1 cellular context compared by ENCODE assay signal in genomic region chr11:86983071-86983488, GRCh38.
TF ChIP-seq lines count a peak whose summit lies in the region.

No MANE protein-coding gene starts in this region.

TF ChIP-seq in IMR-90, 13 proteins besides CTCF, POLR2A, EP300 and RAD21:
- TF ChIP-seq SMC3 (IDR thresholded peaks at IDR 0.05; ENCODE audit: low read depth, low read length): no peak
- no peak for TF ChIP-seq MAFK (IDR thresholded peaks at IDR 0.05; ENCODE audit: low read depth, low read length)
- no peak for TF ChIP-seq FOS (IDR thresholded peaks at IDR 0.05; ENCODE audit: low read depth, low read length)
- no peak for TF ChIP-seq MXI1 (IDR thresholded peaks at IDR 0.05; ENCODE audit: borderline replicate concordance, low read depth, low read length)
- TF ChIP-seq RCOR1 (IDR thresholded peaks at IDR 0.05; ENCODE audit: insufficient replicate concordance, low read length): no peak
- TF ChIP-seq RFX5 (IDR thresholded peaks at IDR 0.05; ENCODE audit: low read depth, low read length): no peak
- TF ChIP-seq, protein P1, sequence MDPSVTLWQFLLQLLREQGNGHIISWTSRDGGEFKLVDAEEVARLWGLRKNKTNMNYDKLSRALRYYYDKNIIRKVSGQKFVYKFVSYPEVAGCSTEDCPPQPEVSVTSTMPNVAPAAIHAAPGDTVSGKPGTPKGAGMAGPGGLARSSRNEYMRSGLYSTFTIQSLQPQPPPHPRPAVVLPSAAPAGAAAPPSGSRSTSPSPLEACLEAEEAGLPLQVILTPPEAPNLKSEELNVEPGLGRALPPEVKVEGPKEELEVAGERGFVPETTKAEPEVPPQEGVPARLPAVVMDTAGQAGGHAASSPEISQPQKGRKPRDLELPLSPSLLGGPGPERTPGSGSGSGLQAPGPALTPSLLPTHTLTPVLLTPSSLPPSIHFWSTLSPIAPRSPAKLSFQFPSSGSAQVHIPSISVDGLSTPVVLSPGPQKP (IDR thresholded peaks at IDR 0.05; ENCODE audit: borderline replicate concordance, low read depth, low read length): no peak
- no peak for TF ChIP-seq CEBPB (IDR thresholded peaks at IDR 0.05; ENCODE audit: low read depth, low read length)
- TF ChIP-seq MAZ (IDR thresholded peaks at IDR 0.05; ENCODE audit: borderline replicate concordance, low read depth, low read length): no peak
- no peak for TF ChIP-seq CHD1 (IDR thresholded peaks at IDR 0.05; ENCODE audit: low read depth, low read length)
- no peak for TF ChIP-seq NFE2L2 (IDR thresholded peaks at IDR 0.05; ENCODE audit: low read depth, low read length)
- no peak for TF ChIP-seq USF2 (IDR thresholded peaks at IDR 0.05; ENCODE audit: low read depth, low read length)
- no peak for TF ChIP-seq BHLHE40 (IDR thresholded peaks at IDR 0.05; ENCODE audit: low read depth, low read length)
